13 cellular contexts compared by ENCODE assay signal in genomic region chr2:217887841-217888665, GRCh38.
DNase-seq lines count a peak whose midpoint lies in the region; ATAC-seq, FAIRE-seq and TF ChIP-seq lines count a peak whose summit lies in the region.
"Had no signal": no experiment of that assay in that cellular context is flagged by ENCODE, and none has a peak within 500 bp of the region (broad histone marks: within the 10 kb centered on the region; RNA-seq: fewer than 3 reads in every experiment).

No MANE protein-coding gene starts in this region.

- H3K79me2 ChIP-seq in H1 (ENCODE audit: control insufficient read depth in 1 of 2, insufficient read depth in 2 of 2, low read length in 2 of 2) (no peaks in the 10 kb centered on the region), keratinocyte (ENCODE audit: control insufficient read depth, insufficient read depth, low read length) (no peaks in the 10 kb centered on the region)

- H2BK20ac ChIP-seq in H1 (ENCODE audit: low read length) = no peak overlapping the region

- 87% methylated on average over 16 of the region's 16 CpGs; no CpG with 5 or more reads in 1 of the 2 experiments for WGBS in H1 (ENCODE audit: extremely low coverage in 1 of 2, insufficient coverage in 1 of 2, insufficient read length in 1 of 2, insufficient replicate concordance in 2 of 2, low coverage in 1 of 2, low lambda C conversion rate in 2 of 2, missing lambda C conversion rate in 1 of 2), 2 experiments
- 70 to 72% methylated on average over 15 to 16 of the region's 16 CpGs for WGBS in thyroid gland, 2 donors

- no peak overlapping the region for H2BK15ac ChIP-seq in H1 (ENCODE audit: low read length)

- H3K4me1 ChIP-seq in H1 (replicated peaks in 1 of 4; ENCODE audit: control insufficient read depth in 3 of 4, insufficient read depth in 4 of 4, low read length in 3 of 4) (no peaks in the 10 kb centered on the region), keratinocyte (ENCODE audit: control insufficient read depth, extremely low read depth, insufficient read depth, low read length) (no peaks in the 10 kb centered on the region), thyroid gland (peaks cover 12 to 28% of the 10 kb centered on the region in 2 donors)

- POLR2A ChIA-PET in H1 (lab: Charles Lee; ENCODE audit: partially characterized antibody) = interaction anchor here (0.8 to 1.1 kb wide), 3 partner anchors 14 to 32 kb away, joined by 3 to 4 read pairs (median 3); no protein-coding TSS in a partner anchor

- ATAC-seq in SK-N-SH treated with all-trans-retinoic acid at 6 μM for 48 hours (peak; percentile 73), HG03460 (IDR thresholded peaks at IDR 0.05; ENCODE audit: unreplicated experiment) (no peak)

- DNase-seq in H1 (ENCODE audit: low read depth in 1 of 2, low spot score in 2 of 2) (no peak), keratinocyte (ENCODE audit: low read depth, low spot score) (no peak), thyroid gland (no peak), KBM-7 (no peak), dorsolateral prefrontal cortex (no peak)
- no peak for DNase-seq in activated CD4-positive, alpha-beta T cell treated with anti-CD3 and anti-CD28 coated beads, Interleukin-2, amount 50 U/mL, for 48 hours
- DNase-seq: activated CD4-positive, alpha-beta T cell treated with anti-CD3 and anti-CD28 coated beads, Interleukin-2, amount 50 U/mL, for 1 hour; CD8-positive, alpha-beta memory T cell; GF-D8; NCI-H2081 had no signal

- no peak overlapping the region for H2AK5ac ChIP-seq in H1 (ENCODE audit: low read depth, low read length)

- H3K27ac ChIP-seq in H1 (ENCODE audit: low read depth, low read length) (no peak overlapping the region), keratinocyte (ENCODE audit: control insufficient read depth, insufficient read depth, low read length) (no peak overlapping the region), thyroid gland (peak overlapping the region in 2 of 3 donors; percentile 27 to 61), dorsolateral prefrontal cortex (peak overlapping the region in 11 of 59 donors; percentile 2 to 64 (median 9))
- H3K27ac ChIP-seq: cardiac muscle cell had no signal

- FAIRE-seq in H1 (lab: Jason Lieb, UNC) = no peak
- no peak for FAIRE-seq in keratinocyte (lab: Jason Lieb, UNC)

- H3K36me3 ChIP-seq in H1 (ENCODE audit: control insufficient read depth in 2 of 4, insufficient read depth in 4 of 4, low read length in 3 of 4) (no peaks in the 10 kb centered on the region), keratinocyte (ENCODE audit: control insufficient read depth in 2 of 2, extremely low read depth in 1 of 2, insufficient read depth in 2 of 2, low read length in 2 of 2) (no peaks in the 10 kb centered on the region), thyroid gland (peaks cover 75 to 83% of the 10 kb centered on the region in 2 donors)
- H3K36me3 ChIP-seq: cardiac muscle cell had no signal

- intact Hi-C loops in thyroid gland (cut with DNase I) (loop anchor here (5.0 kb wide), 2 partner anchors 96 to 99 kb away; no protein-coding TSS in a partner anchor), dorsolateral prefrontal cortex (cut with DNase I) (loop anchor here (1.0 to 5.0 kb wide), 5 partner anchors 51 to 101 kb away; no protein-coding TSS in a partner anchor)

- in situ Hi-C loops in KBM-7 (cut with MboI; ENCODE audit: low pct_unique_long_range_greater_than_20kb, low sequenced_read_pairs) = no loop called here

- H3K9ac ChIP-seq in H1 (replicated peaks in 1 of 4; ENCODE audit: extremely low read depth in 1 of 4, low read depth in 3 of 4, low read length in 3 of 4) (no peak overlapping the region), keratinocyte (ENCODE audit: control insufficient read depth, extremely low read depth, insufficient read depth, low read length) (no peak overlapping the region)

- H4K20me1 ChIP-seq in H1 (replicated peaks in 1 of 2; ENCODE audit: control insufficient read depth in 1 of 2, insufficient read depth in 2 of 2, low read length in 2 of 2) (no peaks in the 10 kb centered on the region), keratinocyte (ENCODE audit: control insufficient read depth, extremely low read depth, insufficient read depth, low read length) (no peaks in the 10 kb centered on the region)

- no peaks in the 10 kb centered on the region for H3K9me3 ChIP-seq in H1 (ENCODE audit: insufficient read depth in 2 of 2, low read depth in 1 of 2, low read length in 1 of 2)
- no peaks in the 10 kb centered on the region for H3K9me3 ChIP-seq in keratinocyte (ENCODE audit: control insufficient read depth, low read depth, low read length)
- no peaks in the 10 kb centered on the region for H3K9me3 ChIP-seq in thyroid gland

- CTCF ChIA-PET in H1 (lab: Charles Lee; ENCODE audit: partially characterized antibody) = interaction anchor here (0.6 to 19.5 kb wide), 29 partner anchors 11 to 184 kb away, joined by 3 to 759 read pairs (median 6); no protein-coding TSS in a partner anchor

- H4K91ac ChIP-seq in H1 (replicated peaks; ENCODE audit: insufficient read length, low read length) = no peak overlapping the region

- no peak overlapping the region for H2BK5ac ChIP-seq in H1 (ENCODE audit: low read depth, low read length)

- no peak overlapping the region for H4K5ac ChIP-seq in H1 (ENCODE audit: insufficient read length, low read depth, low read length)

- H3K4me2 ChIP-seq in H1 (ENCODE audit: insufficient read depth in 1 of 2, low read depth in 2 of 2, low read length in 2 of 2) (no peak overlapping the region), keratinocyte (ENCODE audit: control insufficient read depth, extremely low read depth, insufficient read depth, low read depth, low read length) (no peak overlapping the region)

- TF ChIP-seq CTCF in H1 (IDR thresholded peaks at IDR 0.05; ENCODE audit: control extremely low read depth in 1 of 3, insufficient read depth in 1 of 3, low read depth in 1 of 3, low read length in 3 of 3) (no peak), keratinocyte (optimal IDR thresholded peaks at IDR 0.05 in 1 of 3, IDR thresholded peaks at IDR 0.05 in 1 of 3, conservative IDR thresholded peaks at IDR 0.05 in 1 of 3; ENCODE audit: extremely low read depth in 1 of 3, insufficient read depth in 2 of 3, low read length in 3 of 3) (peak in 2 of 3 experiments; percentile 8 to 31), thyroid gland (IDR thresholded peaks at IDR 0.05) (no peak), dorsolateral prefrontal cortex (IDR thresholded peaks at IDR 0.05 in 54 of 56, conservative IDR thresholded peaks at IDR 0.05 in 2 of 56; ENCODE audit: low read depth in 1 of 56, partially characterized antibody in 56 of 56) (no peak)

- H3K27me3 ChIP-seq in H1 (replicated peaks in 1 of 4; ENCODE audit: control insufficient read depth in 3 of 4, extremely low read depth in 1 of 4, insufficient read depth in 3 of 4, low read length in 3 of 4) (no peaks in the 10 kb centered on the region), keratinocyte (ENCODE audit: control insufficient read depth, extremely low read depth, insufficient read depth, low read length) (peaks cover 6% of the 10 kb centered on the region), thyroid gland (no peaks in the 10 kb centered on the region), dorsolateral prefrontal cortex (no peaks in the 10 kb centered on the region)

- H3K4me3 ChIP-seq in H1 (ENCODE audit: extremely low read depth in 1 of 4, insufficient read depth in 2 of 4, low read depth in 3 of 4, low read length in 4 of 4) (no peak overlapping the region), keratinocyte (ENCODE audit: control insufficient read depth in 2 of 3, extremely low read depth in 1 of 3, insufficient read depth in 2 of 3, low read depth in 1 of 3, low read length in 3 of 3) (no peak overlapping the region), thyroid gland (replicated peaks in 1 of 3) (no peak overlapping the region), dorsolateral prefrontal cortex (no peak overlapping the region)
- H3K4me3 ChIP-seq: cardiac muscle cell had no signal

- no peak overlapping the region for H3K4ac ChIP-seq in H1 (replicated peaks; ENCODE audit: insufficient read length, low read depth, low read length)

- no peaks in the 10 kb centered on the region for H3K9me1 ChIP-seq in keratinocyte (ENCODE audit: control insufficient read depth, extremely low read depth, insufficient read depth, low read length)

- H3K56ac ChIP-seq in H1 (replicated peaks; ENCODE audit: insufficient read length, low read depth, low read length) = no peak overlapping the region

- H2BK120ac ChIP-seq in H1 (replicated peaks; ENCODE audit: low read depth, low read length) = no peak overlapping the region

- dilution Hi-C loops in keratinocyte (cut with MboI; ENCODE audit: extremely low pct_ligation_motif_present, low sequenced_read_pairs) = no loop called here

- H2AFZ ChIP-seq in H1 (ENCODE audit: low read length) (no peak overlapping the region), keratinocyte (ENCODE audit: control insufficient read depth, low read length) (no peak overlapping the region)

- no peak overlapping the region for H3K23ac ChIP-seq in H1 (ENCODE audit: insufficient read length)

- TF ChIP-seq POLR2A in H1 (IDR thresholded peaks at IDR 0.05; ENCODE audit: control extremely low read depth in 1 of 2, low read depth in 2 of 2, low read length in 2 of 2) (no peak), thyroid gland (IDR thresholded peaks at IDR 0.05) (no peak)

- no peak for TF ChIP-seq EP300 in H1 (IDR thresholded peaks at IDR 0.05; ENCODE audit: borderline replicate concordance in 1 of 2, low read depth in 2 of 2, low read length in 2 of 2)

- H3K14ac ChIP-seq in H1 (ENCODE audit: insufficient read length) = no peak overlapping the region

- no peak overlapping the region for H2BK12ac ChIP-seq in H1 (ENCODE audit: low read depth, low read length)

- H3K23me2 ChIP-seq in H1 (ENCODE audit: low read depth, low read length) = peaks cover 3% of the 10 kb centered on the region; the same call in 1 of the 2 replicates

- no peaks in the 10 kb centered on the region for H3K79me1 ChIP-seq in H1 (ENCODE audit: low read depth, low read length)

- no peak overlapping the region for H4K8ac ChIP-seq in H1 (ENCODE audit: extremely low read depth, insufficient read depth, low read length)

- H3K18ac ChIP-seq in H1 (ENCODE audit: extremely low read depth, low read length) = no peak overlapping the region

- TF ChIP-seq RAD21 in H1 (IDR thresholded peaks at IDR 0.05 in 1 of 2, conservative IDR thresholded peaks at IDR 0.05 in 1 of 2; ENCODE audit: low read depth in 2 of 2, low read length in 2 of 2) = no peak

TF ChIP-seq in SK-N-SH treated with all-trans-retinoic acid at 6 μM for 48 hours, 23 proteins besides CTCF, POLR2A, EP300 and RAD21 (continues in another document):
- no peak for TF ChIP-seq ZFP30 (CRISPR knock-in tag; IDR thresholded peaks at IDR 0.05)
- TF ChIP-seq ESRRG (CRISPR knock-in tag; IDR thresholded peaks at IDR 0.05) = no peak
- TF ChIP-seq ZC3H10 (CRISPR knock-in tag; IDR thresholded peaks at IDR 0.05) = no peak
- TF ChIP-seq ZFP3 (CRISPR knock-in tag; IDR thresholded peaks at IDR 0.05) = peak; percentile 36; the same call in 1 of the 2 replicates

TF ChIP-seq in H1, 55 proteins besides CTCF, POLR2A, EP300 and RAD21:
- 0 out of 2 replicates have a peak, but pooled peaks have one; percentile 26 for TF ChIP-seq SP1 (IDR thresholded peaks at IDR 0.05; ENCODE audit: low read depth, low read length)
- no peak for TF ChIP-seq CHD1 (IDR thresholded peaks at IDR 0.05; ENCODE audit: low read depth, low read length)
- TF ChIP-seq RFX5 (IDR thresholded peaks at IDR 0.05; ENCODE audit: borderline replicate concordance, low read depth, low read length) = no peak

Comparison
In these comparisons a context has a peak if more than half of its experiments do, and no peak if none do; other contexts are left out.
1. H3K27ac ChIP-seq: peak in thyroid gland (2 of 3); none in H1 (single experiment) and keratinocyte (single experiment).
2. CTCF ChIP-seq: peak in keratinocyte (2 of 3); none in H1 (0 of 3), thyroid gland (0 of 6) and dorsolateral prefrontal cortex (0 of 56).